ENCODE assay signal across 1 cellular context in the genomic region with DNA sequence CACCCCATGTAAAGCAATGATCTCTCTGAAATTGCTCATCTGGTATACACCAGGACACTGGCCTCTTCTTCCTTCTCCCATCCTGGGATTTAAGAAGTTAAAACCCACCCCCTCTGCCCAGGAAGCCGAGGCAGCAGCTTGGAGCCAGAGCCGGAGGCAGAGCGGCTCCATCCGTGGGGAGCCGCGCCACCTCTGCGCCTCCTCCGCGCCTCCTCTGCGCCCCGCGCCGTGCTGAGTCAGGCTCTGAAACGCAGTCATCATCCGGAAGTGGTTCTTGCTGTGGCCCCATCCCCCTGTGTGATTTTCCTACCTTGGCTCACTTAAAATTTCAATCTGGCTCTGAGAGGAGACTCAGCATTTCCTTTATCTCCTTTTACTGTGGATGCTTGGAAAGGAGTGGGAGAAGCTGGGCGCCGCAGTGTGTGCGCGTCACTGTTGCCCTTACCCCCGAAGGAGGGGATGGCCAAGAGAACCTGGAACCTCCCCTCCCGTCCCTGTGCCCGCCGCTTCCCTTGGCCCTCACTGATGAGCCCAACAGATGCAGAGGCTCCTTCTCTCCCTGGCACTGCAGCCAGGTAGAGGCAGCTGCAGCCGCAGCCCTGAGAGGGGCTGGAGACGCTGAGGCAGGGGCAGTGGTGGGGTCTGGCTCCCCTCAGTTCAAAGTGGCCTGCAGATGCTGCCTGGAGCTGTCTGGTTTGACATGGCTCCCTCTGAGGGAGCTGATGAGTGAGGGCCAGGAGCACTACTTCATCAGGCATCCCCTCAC.
A peak's percentile ranks its signal among the peaks of the same experiment; 100 is the strongest.
TF ChIP-seq lines count a peak whose summit lies in the region.

No MANE protein-coding gene starts in this region.

TF ChIP-seq in K562, 482 proteins besides CTCF, POLR2A, EP300 and RAD21 (continued from another document and continues in another):
- TF ChIP-seq, protein P1, sequence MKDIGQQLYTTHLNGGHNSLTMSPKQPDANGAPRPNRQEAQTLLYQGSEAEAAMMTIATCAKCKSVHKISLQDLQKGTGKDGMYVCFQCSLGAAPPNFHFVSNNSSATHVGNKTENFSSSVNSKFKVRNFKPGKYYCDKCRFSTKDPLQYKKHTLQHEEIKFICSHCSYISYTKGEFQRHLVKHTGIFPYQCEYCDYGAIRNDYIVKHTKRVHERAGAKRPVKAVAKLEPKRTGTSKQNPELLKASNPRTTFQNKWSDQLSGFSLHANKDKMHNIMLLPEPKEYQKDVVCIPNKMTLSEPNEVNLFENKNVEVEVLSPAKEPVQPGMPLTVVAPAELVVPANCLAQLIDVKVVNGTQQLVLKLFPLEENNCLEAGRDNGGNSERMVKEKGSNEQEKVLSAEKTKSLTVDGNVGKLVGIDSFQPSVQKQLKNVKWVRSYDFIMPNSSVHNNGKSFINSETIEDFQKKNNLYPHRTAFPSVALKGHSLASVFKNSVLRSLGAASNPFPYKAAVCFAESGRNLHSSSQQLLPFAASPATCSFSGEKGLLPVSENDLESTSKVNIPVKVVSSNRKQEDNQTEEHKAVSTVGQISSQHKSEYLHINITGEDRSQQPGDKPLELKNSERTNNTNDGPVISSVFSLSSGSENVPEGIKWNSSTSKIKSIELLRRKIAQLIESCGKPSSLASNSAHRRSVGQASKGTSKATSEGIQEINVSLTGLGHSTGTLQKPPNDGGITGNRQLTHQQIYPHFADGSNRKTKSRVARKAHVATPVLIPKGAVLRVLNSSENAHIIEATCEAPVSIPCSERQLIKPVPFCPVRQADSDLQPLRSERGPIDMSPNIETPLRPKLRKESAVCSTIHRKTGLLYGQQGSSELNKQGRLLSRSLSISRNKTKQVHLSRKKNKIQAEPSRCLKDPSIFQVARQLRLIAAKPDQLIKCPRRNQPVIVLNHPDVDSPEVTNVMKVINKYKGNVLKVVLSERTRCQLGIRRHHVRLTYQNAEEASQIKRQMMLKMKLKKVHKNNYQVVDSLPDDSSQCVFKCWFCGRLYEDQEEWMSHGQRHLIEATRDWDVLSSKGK (CRISPR knock-in tag; IDR thresholded peaks at IDR 0.05): no peak
- TF ChIP-seq, protein P2, sequence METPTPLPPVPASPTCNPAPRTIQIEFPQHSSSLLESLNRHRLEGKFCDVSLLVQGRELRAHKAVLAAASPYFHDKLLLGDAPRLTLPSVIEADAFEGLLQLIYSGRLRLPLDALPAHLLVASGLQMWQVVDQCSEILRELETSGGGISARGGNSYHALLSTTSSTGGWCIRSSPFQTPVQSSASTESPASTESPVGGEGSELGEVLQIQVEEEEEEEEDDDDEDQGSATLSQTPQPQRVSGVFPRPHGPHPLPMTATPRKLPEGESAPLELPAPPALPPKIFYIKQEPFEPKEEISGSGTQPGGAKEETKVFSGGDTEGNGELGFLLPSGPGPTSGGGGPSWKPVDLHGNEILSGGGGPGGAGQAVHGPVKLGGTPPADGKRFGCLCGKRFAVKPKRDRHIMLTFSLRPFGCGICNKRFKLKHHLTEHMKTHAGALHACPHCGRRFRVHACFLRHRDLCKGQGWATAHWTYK (CRISPR knock-in tag; IDR thresholded peaks at IDR 0.05): no peak
- TF ChIP-seq RFX1 (IDR thresholded peaks at IDR 0.05): no peak
- TF ChIP-seq ATF1 (CRISPR knock-in tag; IDR thresholded peaks at IDR 0.05): no peak
- peak; percentile 60 for TF ChIP-seq ATF1 (tag; IDR thresholded peaks at IDR 0.05)
- no peak for TF ChIP-seq PYGO2 (tag; IDR thresholded peaks at IDR 0.05)
- TF ChIP-seq, protein P3, sequence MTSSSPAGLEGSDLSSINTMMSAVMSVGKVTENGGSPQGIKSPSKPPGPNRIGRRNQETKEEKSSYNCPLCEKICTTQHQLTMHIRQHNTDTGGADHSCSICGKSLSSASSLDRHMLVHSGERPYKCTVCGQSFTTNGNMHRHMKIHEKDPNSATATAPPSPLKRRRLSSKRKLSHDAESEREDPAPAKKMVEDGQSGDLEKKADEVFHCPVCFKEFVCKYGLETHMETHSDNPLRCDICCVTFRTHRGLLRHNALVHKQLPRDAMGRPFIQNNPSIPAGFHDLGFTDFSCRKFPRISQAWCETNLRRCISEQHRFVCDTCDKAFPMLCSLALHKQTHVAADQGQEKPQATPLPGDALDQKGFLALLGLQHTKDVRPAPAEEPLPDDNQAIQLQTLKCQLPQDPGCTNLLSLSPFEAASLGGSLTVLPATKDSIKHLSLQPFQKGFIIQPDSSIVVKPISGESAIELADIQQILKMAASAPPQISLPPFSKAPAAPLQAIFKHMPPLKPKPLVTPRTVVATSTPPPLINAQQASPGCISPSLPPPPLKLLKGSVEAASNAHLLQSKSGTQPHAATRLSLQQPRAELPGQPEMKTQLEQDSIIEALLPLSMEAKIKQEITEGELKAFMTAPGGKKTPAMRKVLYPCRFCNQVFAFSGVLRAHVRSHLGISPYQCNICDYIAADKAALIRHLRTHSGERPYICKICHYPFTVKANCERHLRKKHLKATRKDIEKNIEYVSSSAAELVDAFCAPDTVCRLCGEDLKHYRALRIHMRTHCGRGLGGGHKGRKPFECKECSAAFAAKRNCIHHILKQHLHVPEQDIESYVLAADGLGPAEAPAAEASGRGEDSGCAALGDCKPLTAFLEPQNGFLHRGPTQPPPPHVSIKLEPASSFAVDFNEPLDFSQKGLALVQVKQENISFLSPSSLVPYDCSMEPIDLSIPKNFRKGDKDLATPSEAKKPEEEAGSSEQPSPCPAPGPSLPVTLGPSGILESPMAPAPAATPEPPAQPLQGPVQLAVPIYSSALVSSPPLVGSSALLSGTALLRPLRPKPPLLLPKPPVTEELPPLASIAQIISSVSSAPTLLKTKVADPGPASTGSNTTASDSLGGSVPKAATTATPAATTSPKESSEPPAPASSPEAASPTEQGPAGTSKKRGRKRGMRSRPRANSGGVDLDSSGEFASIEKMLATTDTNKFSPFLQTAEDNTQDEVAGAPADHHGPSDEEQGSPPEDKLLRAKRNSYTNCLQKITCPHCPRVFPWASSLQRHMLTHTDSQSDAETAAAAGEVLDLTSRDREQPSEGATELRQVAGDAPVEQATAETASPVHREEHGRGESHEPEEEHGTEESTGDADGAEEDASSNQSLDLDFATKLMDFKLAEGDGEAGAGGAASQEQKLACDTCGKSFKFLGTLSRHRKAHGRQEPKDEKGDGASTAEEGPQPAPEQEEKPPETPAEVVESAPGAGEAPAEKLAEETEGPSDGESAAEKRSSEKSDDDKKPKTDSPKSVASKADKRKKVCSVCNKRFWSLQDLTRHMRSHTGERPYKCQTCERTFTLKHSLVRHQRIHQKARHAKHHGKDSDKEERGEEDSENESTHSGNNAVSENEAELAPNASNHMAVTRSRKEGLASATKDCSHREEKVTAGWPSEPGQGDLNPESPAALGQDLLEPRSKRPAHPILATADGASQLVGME (CRISPR knock-in tag; IDR thresholded peaks at IDR 0.05): peak; percentile 56; the same call in 1 of the 2 replicates
- TF ChIP-seq KDM1A (IDR thresholded peaks at IDR 0.05): peak; percentile 50 to 60; a peak in 2 of 4 replicates
- no peak for TF ChIP-seq ZC3H8 (IDR thresholded peaks at IDR 0.05)
- TF ChIP-seq NRF1 (conservative IDR thresholded peaks at IDR 0.05 in 1 of 2, IDR thresholded peaks at IDR 0.05 in 1 of 2): peak; percentile 70 to 73; a peak in 3 of 4 replicates
- TF ChIP-seq ATF7 (IDR thresholded peaks at IDR 0.05): 0 out of 2 replicates have a peak, but pooled peaks have one; percentile 44
- TF ChIP-seq ZNF699 (CRISPR knock-in tag; IDR thresholded peaks at IDR 0.05; ENCODE audit: insufficient replicate concordance): no peak
- no peak for TF ChIP-seq ILF3 (IDR thresholded peaks at IDR 0.05; ENCODE audit: borderline replicate concordance)
- peak; percentile 93 for TF ChIP-seq C11orf30 (IDR thresholded peaks at IDR 0.05; ENCODE audit: low read depth)
- TF ChIP-seq, protein P4, sequence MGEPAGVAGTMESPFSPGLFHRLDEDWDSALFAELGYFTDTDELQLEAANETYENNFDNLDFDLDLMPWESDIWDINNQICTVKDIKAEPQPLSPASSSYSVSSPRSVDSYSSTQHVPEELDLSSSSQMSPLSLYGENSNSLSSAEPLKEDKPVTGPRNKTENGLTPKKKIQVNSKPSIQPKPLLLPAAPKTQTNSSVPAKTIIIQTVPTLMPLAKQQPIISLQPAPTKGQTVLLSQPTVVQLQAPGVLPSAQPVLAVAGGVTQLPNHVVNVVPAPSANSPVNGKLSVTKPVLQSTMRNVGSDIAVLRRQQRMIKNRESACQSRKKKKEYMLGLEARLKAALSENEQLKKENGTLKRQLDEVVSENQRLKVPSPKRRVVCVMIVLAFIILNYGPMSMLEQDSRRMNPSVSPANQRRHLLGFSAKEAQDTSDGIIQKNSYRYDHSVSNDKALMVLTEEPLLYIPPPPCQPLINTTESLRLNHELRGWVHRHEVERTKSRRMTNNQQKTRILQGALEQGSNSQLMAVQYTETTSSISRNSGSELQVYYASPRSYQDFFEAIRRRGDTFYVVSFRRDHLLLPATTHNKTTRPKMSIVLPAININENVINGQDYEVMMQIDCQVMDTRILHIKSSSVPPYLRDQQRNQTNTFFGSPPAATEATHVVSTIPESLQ (CRISPR knock-in tag; IDR thresholded peaks at IDR 0.05): no peak
- TF ChIP-seq TRIM24 (IDR thresholded peaks at IDR 0.05): peak in 1 of 2 experiments; percentile 33; a peak in 1 of 4 replicates
- TF ChIP-seq, protein P5, sequence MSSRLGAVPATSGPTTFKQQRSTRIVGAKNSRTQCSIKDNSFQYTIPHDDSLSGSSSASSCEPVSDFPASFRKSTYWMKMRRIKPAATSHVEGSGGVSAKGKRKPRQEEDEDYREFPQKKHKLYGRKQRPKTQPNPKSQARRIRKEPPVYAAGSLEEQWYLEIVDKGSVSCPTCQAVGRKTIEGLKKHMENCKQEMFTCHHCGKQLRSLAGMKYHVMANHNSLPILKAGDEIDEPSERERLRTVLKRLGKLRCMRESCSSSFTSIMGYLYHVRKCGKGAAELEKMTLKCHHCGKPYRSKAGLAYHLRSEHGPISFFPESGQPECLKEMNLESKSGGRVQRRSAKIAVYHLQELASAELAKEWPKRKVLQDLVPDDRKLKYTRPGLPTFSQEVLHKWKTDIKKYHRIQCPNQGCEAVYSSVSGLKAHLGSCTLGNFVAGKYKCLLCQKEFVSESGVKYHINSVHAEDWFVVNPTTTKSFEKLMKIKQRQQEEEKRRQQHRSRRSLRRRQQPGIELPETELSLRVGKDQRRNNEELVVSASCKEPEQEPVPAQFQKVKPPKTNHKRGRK (tag; IDR thresholded peaks at IDR 0.05): no peak
- TF ChIP-seq POLR3G (IDR thresholded peaks at IDR 0.05; ENCODE audit: extremely low read depth, insufficient read length, insufficient replicate concordance): no peak
- TF ChIP-seq ZNF232 (CRISPR knock-in tag; IDR thresholded peaks at IDR 0.05): no peak
- TF ChIP-seq MAFF (IDR thresholded peaks at IDR 0.05; ENCODE audit: low read length): peak; percentile 31
- TF ChIP-seq RNF2 (IDR thresholded peaks at IDR 0.05): peak; percentile 17; the same call in 1 of the 2 replicates
- TF ChIP-seq CCNT2 (IDR thresholded peaks at IDR 0.05; ENCODE audit: borderline replicate concordance, extremely low read depth, insufficient read length, low read depth, low read length): peak; percentile 77
- no peak for TF ChIP-seq SMAD3 (CRISPR knock-in tag; conservative IDR thresholded peaks at IDR 0.05)
- TF ChIP-seq MEIS2 (IDR thresholded peaks at IDR 0.05; ENCODE audit: partially characterized antibody): no peak
- TF ChIP-seq ZNF354B (CRISPR knock-in tag; IDR thresholded peaks at IDR 0.05): no peak
- no peak for TF ChIP-seq KLF6 (CRISPR knock-in tag; IDR thresholded peaks at IDR 0.05; ENCODE audit: borderline replicate concordance)
- TF ChIP-seq, protein P6, sequence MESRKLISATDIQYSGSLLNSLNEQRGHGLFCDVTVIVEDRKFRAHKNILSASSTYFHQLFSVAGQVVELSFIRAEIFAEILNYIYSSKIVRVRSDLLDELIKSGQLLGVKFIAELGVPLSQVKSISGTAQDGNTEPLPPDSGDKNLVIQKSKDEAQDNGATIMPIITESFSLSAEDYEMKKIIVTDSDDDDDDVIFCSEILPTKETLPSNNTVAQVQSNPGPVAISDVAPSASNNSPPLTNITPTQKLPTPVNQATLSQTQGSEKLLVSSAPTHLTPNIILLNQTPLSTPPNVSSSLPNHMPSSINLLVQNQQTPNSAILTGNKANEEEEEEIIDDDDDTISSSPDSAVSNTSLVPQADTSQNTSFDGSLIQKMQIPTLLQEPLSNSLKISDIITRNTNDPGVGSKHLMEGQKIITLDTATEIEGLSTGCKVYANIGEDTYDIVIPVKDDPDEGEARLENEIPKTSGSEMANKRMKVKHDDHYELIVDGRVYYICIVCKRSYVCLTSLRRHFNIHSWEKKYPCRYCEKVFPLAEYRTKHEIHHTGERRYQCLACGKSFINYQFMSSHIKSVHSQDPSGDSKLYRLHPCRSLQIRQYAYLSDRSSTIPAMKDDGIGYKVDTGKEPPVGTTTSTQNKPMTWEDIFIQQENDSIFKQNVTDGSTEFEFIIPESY (CRISPR knock-in tag; IDR thresholded peaks at IDR 0.05): no peak
- TF ChIP-seq LEF1 (IDR thresholded peaks at IDR 0.05): 0 out of 2 replicates have a peak, but pooled peaks have one; percentile 21
- TF ChIP-seq HOXB6 (CRISPR knock-in tag; IDR thresholded peaks at IDR 0.05; ENCODE audit: borderline replicate concordance): no peak
- TF ChIP-seq CBX8 (IDR thresholded peaks at IDR 0.05; ENCODE audit: borderline replicate concordance, extremely low read depth, low read depth, low read length, poor library complexity, severe bottlenecking): no peak
- TF ChIP-seq MTA1 (IDR thresholded peaks at IDR 0.05; ENCODE audit: borderline replicate concordance): no peak
- TF ChIP-seq, protein P7, sequence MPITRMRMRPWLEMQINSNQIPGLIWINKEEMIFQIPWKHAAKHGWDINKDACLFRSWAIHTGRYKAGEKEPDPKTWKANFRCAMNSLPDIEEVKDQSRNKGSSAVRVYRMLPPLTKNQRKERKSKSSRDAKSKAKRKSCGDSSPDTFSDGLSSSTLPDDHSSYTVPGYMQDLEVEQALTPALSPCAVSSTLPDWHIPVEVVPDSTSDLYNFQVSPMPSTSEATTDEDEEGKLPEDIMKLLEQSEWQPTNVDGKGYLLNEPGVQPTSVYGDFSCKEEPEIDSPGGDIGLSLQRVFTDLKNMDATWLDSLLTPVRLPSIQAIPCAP (CRISPR knock-in tag; IDR thresholded peaks at IDR 0.05; ENCODE audit: borderline replicate concordance): no peak
- TF ChIP-seq, protein P8, sequence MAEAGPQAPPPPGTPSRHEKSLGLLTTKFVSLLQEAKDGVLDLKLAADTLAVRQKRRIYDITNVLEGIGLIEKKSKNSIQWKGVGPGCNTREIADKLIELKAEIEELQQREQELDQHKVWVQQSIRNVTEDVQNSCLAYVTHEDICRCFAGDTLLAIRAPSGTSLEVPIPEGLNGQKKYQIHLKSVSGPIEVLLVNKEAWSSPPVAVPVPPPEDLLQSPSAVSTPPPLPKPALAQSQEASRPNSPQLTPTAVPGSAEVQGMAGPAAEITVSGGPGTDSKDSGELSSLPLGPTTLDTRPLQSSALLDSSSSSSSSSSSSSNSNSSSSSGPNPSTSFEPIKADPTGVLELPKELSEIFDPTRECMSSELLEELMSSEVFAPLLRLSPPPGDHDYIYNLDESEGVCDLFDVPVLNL (CRISPR knock-in tag; IDR thresholded peaks at IDR 0.05; ENCODE audit: low read depth): no peak
- no peak for TF ChIP-seq PRPF4 (IDR thresholded peaks at IDR 0.05; ENCODE audit: insufficient read depth, low read depth, low read length, poor library complexity, severe bottlenecking)
- peak; percentile 67; the same call in 1 of the 2 replicates for TF ChIP-seq SUPT5H (IDR thresholded peaks at IDR 0.05)
- no peak for TF ChIP-seq ADNP (tag; IDR thresholded peaks at IDR 0.05)
- TF ChIP-seq GATAD2A (IDR thresholded peaks at IDR 0.05): no peak
- no peak for TF ChIP-seq EHMT2 (IDR thresholded peaks at IDR 0.05)
- no peak for TF ChIP-seq NCOA4 (IDR thresholded peaks at IDR 0.05; ENCODE audit: partially characterized antibody)
- TF ChIP-seq ZNF263 (CRISPR knock-in tag; IDR thresholded peaks at IDR 0.05; ENCODE audit: borderline replicate concordance): no peak
- no peak for TF ChIP-seq ZNF707 (CRISPR knock-in tag; conservative IDR thresholded peaks at IDR 0.05)
- peak; percentile 95 for TF ChIP-seq ZNF316 (IDR thresholded peaks at IDR 0.05)
- no peak for TF ChIP-seq RBM17 (IDR thresholded peaks at IDR 0.05; ENCODE audit: borderline replicate concordance, low read depth, low read length)
- no peak for TF ChIP-seq SREBF1 (IDR thresholded peaks at IDR 0.05; ENCODE audit: borderline replicate concordance, low read depth, low read length)
